In genomic region chr5:78215565-78215964, GRCh38 we compare ENCODE assay signal across 22 cellular contexts.
DNase-seq lines count a peak whose midpoint lies in the region; ATAC-seq, FAIRE-seq and TF ChIP-seq lines count a peak whose summit lies in the region.
"Had no signal": no experiment of that assay in that cellular context is flagged by ENCODE, and none has a peak within 500 bp of the region (broad histone marks: within the 10 kb centered on the region; RNA-seq: fewer than 3 reads in every experiment).

No MANE protein-coding gene starts in this region.

- H3K36me3 Mint-ChIP-seq in activated CD4-positive, alpha-beta T cell treated with anti-CD3 and anti-CD28 coated beads, Interleukin-2, amount 10 ng/mL, durations not matched to agents 7 days and 5 days (ENCODE audit: low read depth), result peaks cover 21% of the 10 kb centered on the region

- H3K14ac ChIP-seq in mesenchymal stem cell (ENCODE audit: low read length in 2 of 2), result no peak overlapping the region

- H3K36me3 ChIP-seq in mesenchymal stem cell (ENCODE audit: control insufficient read depth in 1 of 2, insufficient read depth in 2 of 2, low read depth in 1 of 2, low read length in 2 of 2) (peaks cover under 1 to 32% of the 10 kb centered on the region in 2 experiments), HAP-1 (replicated peaks) (no peaks in the 10 kb centered on the region), heart right ventricle (peaks cover 0 to 29% (median 6%) of the 10 kb centered on the region in 9 donors)
- H3K36me3 ChIP-seq: BE2C had no signal

- H3K18ac ChIP-seq in mesenchymal stem cell (ENCODE audit: low read depth in 1 of 2, low read length in 2 of 2), result no peak overlapping the region

- H3K4me3 Mint-ChIP-seq in activated CD4-positive, alpha-beta T cell treated with anti-CD3 and anti-CD28 coated beads, Interleukin-2, amount 10 ng/mL, durations not matched to agents 7 days and 5 days, result no peak overlapping the region
- H3K4me3 Mint-ChIP-seq: CD4-positive, alpha-beta memory T cell had no signal

- H2AFZ ChIP-seq in mesenchymal stem cell (ENCODE audit: low read depth, low read length), result no peak overlapping the region

- peaks cover under 1% of the 10 kb centered on the region for H3K9me3 ChIP-seq in mesenchymal stem cell (ENCODE audit: control insufficient read depth, low read length)
- no peaks in the 10 kb centered on the region for H3K9me3 ChIP-seq in HAP-1
- H3K9me3 ChIP-seq in heart right ventricle, result no peaks in the 10 kb centered on the region
- H3K9me3 ChIP-seq: BE2C, Caco-2 had no signal

- no peak for ATAC-seq in heart right ventricle
- ATAC-seq: GM12878 had no signal

- WGBS in mesenchymal stem cell, result 78% methylated on average over 1 of the region's 1 CpG
- 90% methylated on average over 1 of the region's 1 CpG for WGBS in heart right ventricle, 2 donors

- H3K27ac ChIP-seq in mesenchymal stem cell (ENCODE audit: low read length, poor library complexity, severe bottlenecking) (peak overlapping the region; percentile 52), heart right ventricle (no peak overlapping the region)
- H3K27ac ChIP-seq: BLaER1 treated with 17β-estradiol and CSF1 and Interleukin-3, amounts not matched to agents 10 nM and 100 nM had no signal

- no peak overlapping the region for H2AK5ac ChIP-seq in mesenchymal stem cell (ENCODE audit: low read length, severe bottlenecking)

- H3K27ac Mint-ChIP-seq in activated CD4-positive, alpha-beta T cell treated with anti-CD3 and anti-CD28 coated beads, Interleukin-2, amount 10 ng/mL, durations not matched to agents 7 days and 5 days, result no peak overlapping the region
- H3K27ac Mint-ChIP-seq: CD4-positive, alpha-beta memory T cell had no signal

- H3K4me3 ChIP-seq in mesenchymal stem cell (ENCODE audit: insufficient read depth in 1 of 2, low read depth in 1 of 2, low read length in 2 of 2), result no peak overlapping the region
- no peak overlapping the region for H3K4me3 ChIP-seq in HAP-1
- no peak overlapping the region for H3K4me3 ChIP-seq in heart right ventricle
- H3K4me3 ChIP-seq: BLaER1 treated with 17β-estradiol and CSF1 and Interleukin-3, amounts not matched to agents 10 nM and 100 nM; GM12878 had no signal

- H3K4me2 ChIP-seq in mesenchymal stem cell (ENCODE audit: low read length, poor library complexity, severe bottlenecking), result no peak overlapping the region
- H3K4me2 ChIP-seq: BLaER1 treated with 17β-estradiol and CSF1 and Interleukin-3, amounts not matched to agents 10 nM and 100 nM had no signal

- in situ Hi-C loops in ACHN (cut with HindIII; ENCODE audit: low pct_ligation_motif_present, low pct_unique_long_range_greater_than_20kb, low sequenced_read_pairs) (no loop called here), HAP-1 (cut with MboI; ENCODE audit: low sequenced_read_pairs) (no loop called here)

- DNase-seq in ACHN (peak; percentile 25), GM12892 (ENCODE audit: insufficient read length) (no peak), mesenchymal stem cell (no peak), renal cortical epithelial cell (ENCODE audit: low read depth) (peak; percentile 10), HAP-1 (ENCODE audit: low spot score in 2 of 2) (no peak), heart right ventricle (no peak)
- no peak for DNase-seq in activated CD4-positive, alpha-beta T cell treated with anti-CD3 and anti-CD28 coated beads, Interleukin-2, amount 10 ng/mL, durations not matched to agents 7 days and 5 days
- DNase-seq: AML-193; BE2C; Caco-2; CD4-positive, alpha-beta memory T cell; DMS 273 treated with DMSO at 0.1 percent for 48 hours; DMS79; EL; GDM1; GOT3; HCEC 1CT had no signal

- no peak overlapping the region for H4K91ac ChIP-seq in mesenchymal stem cell (ENCODE audit: low read length)

- H3K27me3 Mint-ChIP-seq in activated CD4-positive, alpha-beta T cell treated with anti-CD3 and anti-CD28 coated beads, Interleukin-2, amount 10 ng/mL, durations not matched to agents 7 days and 5 days, result no peaks in the 10 kb centered on the region
- H3K27me3 Mint-ChIP-seq: CD4-positive, alpha-beta memory T cell had no signal

- no peak overlapping the region for H2BK120ac ChIP-seq in mesenchymal stem cell (ENCODE audit: low read depth, low read length)

- POLR2A ChIA-PET in activated CD4-positive, alpha-beta T cell treated with anti-CD3 and anti-CD28 coated beads, Interleukin-2, amount 10 ng/mL, durations not matched to agents 7 days and 5 days (lab: Charles Lee), result no interaction called here

- no peak for TF ChIP-seq CTCF in heart right ventricle (IDR thresholded peaks at IDR 0.05)

- intact Hi-C loops in heart right ventricle (cut with DNase I), result no loop called here

- H2BK15ac ChIP-seq in mesenchymal stem cell (ENCODE audit: low read depth, poor library complexity, severe bottlenecking), result no peak overlapping the region

- no peak overlapping the region for H3K23ac ChIP-seq in mesenchymal stem cell (ENCODE audit: low read length in 2 of 2)

- no peak overlapping the region for H4K8ac ChIP-seq in mesenchymal stem cell (ENCODE audit: low read length)

- no peak for TF ChIP-seq POLR2A in GM12892 (IDR thresholded peaks at IDR 0.05; ENCODE audit: low read depth, low read length)

- CTCF ChIA-PET in activated CD4-positive, alpha-beta T cell treated with anti-CD3 and anti-CD28 coated beads, Interleukin-2, amount 10 ng/mL, durations not matched to agents 7 days and 5 days (lab: Charles Lee), result no interaction called here

- H3K4me1 ChIP-seq in mesenchymal stem cell (ENCODE audit: control insufficient read depth, insufficient read depth, low read depth, low read length) (peaks cover 4% of the 10 kb centered on the region), HAP-1 (peaks cover 11% of the 10 kb centered on the region), heart right ventricle (no peaks in the 10 kb centered on the region)
- H3K4me1 ChIP-seq: BE2C; BLaER1 treated with 17β-estradiol and CSF1 and Interleukin-3, amounts not matched to agents 10 nM and 100 nM; Caco-2 had no signal

- H3K9me3 Mint-ChIP-seq in activated CD4-positive, alpha-beta T cell treated with anti-CD3 and anti-CD28 coated beads, Interleukin-2, amount 10 ng/mL, durations not matched to agents 7 days and 5 days, result peaks cover 3% of the 10 kb centered on the region

- H2BK12ac ChIP-seq in mesenchymal stem cell (ENCODE audit: low read length in 2 of 2), result no peak overlapping the region

- peak; percentile 21 for FAIRE-seq in GM12892 (lab: Jason Lieb, UNC)
- FAIRE-seq: D721Med, GM12878, GM18507, H54 had no signal

- H3K9ac ChIP-seq in mesenchymal stem cell (ENCODE audit: low read length), result no peak overlapping the region
- H3K9ac ChIP-seq: BLaER1 treated with 17β-estradiol and CSF1 and Interleukin-3, amounts not matched to agents 10 nM and 100 nM had no signal

- no peaks in the 10 kb centered on the region for H3K4me1 Mint-ChIP-seq in activated CD4-positive, alpha-beta T cell treated with anti-CD3 and anti-CD28 coated beads, Interleukin-2, amount 10 ng/mL, durations not matched to agents 7 days and 5 days

- no peaks in the 10 kb centered on the region for H3K27me3 ChIP-seq in mesenchymal stem cell (ENCODE audit: control insufficient read depth in 1 of 2, insufficient read depth in 1 of 2, low read length in 2 of 2)
- H3K27me3 ChIP-seq in HAP-1 (ENCODE audit: low read depth), result no peaks in the 10 kb centered on the region
- no peaks in the 10 kb centered on the region for H3K27me3 ChIP-seq in heart right ventricle
- H3K27me3 ChIP-seq: BE2C; BLaER1 treated with 17β-estradiol and CSF1 and Interleukin-3, amounts not matched to agents 10 nM and 100 nM had no signal

- no peak overlapping the region for H2BK5ac ChIP-seq in mesenchymal stem cell (ENCODE audit: low read depth, low read length, poor library complexity, severe bottlenecking)

- no peak overlapping the region for H3K4ac ChIP-seq in mesenchymal stem cell (ENCODE audit: low read depth in 1 of 2, low read length in 2 of 2)

- peaks cover 9% of the 10 kb centered on the region for H3K79me1 ChIP-seq in mesenchymal stem cell (replicated peaks; ENCODE audit: low read length, poor library complexity, severe bottlenecking)

Comparison
In these comparisons a context has a peak if more than half of its experiments do, and no peak if none do; other contexts are left out.
1. DNase-seq: peak in ACHN (single experiment) and renal cortical epithelial cell (single experiment); none in GM12892 (single experiment), mesenchymal stem cell (single experiment), activated CD4-positive, alpha-beta T cell treated with anti-CD3 and anti-CD28 coated beads, Interleukin-2, amount 10 ng/mL, durations not matched to agents 7 days and 5 days (single experiment), HAP-1 (0 of 2) and heart right ventricle (0 of 2).